Comparison of ENCODE assay signal across 1 cellular context in genomic region chr12:55726911-55727310, GRCh38.
A peak's percentile ranks its signal among the peaks of the same experiment; 100 is the strongest.
TF ChIP-seq lines count a peak whose summit lies in the region.

No MANE protein-coding gene starts in this region.

TF ChIP-seq in K562, 482 proteins besides CTCF, POLR2A, EP300 and RAD21:
- TF ChIP-seq VEZF1 (CRISPR knock-in tag; IDR thresholded peaks at IDR 0.05) (no peak), TCF3 (CRISPR knock-in tag; IDR thresholded peaks at IDR 0.05) (peak; percentile 40; the same call in 1 of the 2 replicates), POLR2G (IDR thresholded peaks at IDR 0.05; ENCODE audit: low read depth, low read length) (0 out of 2 replicates have a peak, but pooled peaks have one; percentile 21), TSHZ1 (CRISPR knock-in tag; IDR thresholded peaks at IDR 0.05) (no peak), RBFOX2 (IDR thresholded peaks at IDR 0.05; ENCODE audit: low read depth, low read length) (0 out of 2 replicates have a peak, but pooled peaks have one; percentile 39), RUNX1 (IDR thresholded peaks at IDR 0.05; ENCODE audit: low read depth) (no peak), CGGBP1 (CRISPR knock-in tag; IDR thresholded peaks at IDR 0.05) (no peak)
